In the genomic region with DNA sequence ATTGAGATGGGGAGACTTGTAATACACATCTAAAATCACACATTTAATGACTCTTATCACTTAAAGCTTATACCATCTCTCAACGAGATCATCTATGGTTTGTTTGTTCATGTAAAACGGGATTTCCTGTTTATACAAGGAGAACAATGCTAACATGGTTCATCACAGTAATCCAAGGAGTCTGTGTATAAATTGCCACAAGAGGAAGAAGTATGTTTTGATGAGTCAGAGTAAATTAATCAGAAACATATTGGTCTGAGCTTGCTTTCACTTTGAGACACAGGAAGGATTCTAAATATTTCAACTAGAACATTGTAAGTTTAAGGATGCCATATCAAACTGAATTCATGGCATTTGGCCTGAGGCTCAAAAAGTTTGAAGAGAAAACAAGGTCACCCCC, we compare ENCODE assay signal across 11 cellular contexts.
DNase-seq lines count a peak whose midpoint lies in the region; ATAC-seq, FAIRE-seq and TF ChIP-seq lines count a peak whose summit lies in the region.
"Had no signal": no experiment of that assay in that cellular context is flagged by ENCODE, and none has a peak within 500 bp of the region (broad histone marks: within the 10 kb centered on the region; RNA-seq: fewer than 3 reads in every experiment).

No MANE protein-coding gene starts in this region.

- no peak for FAIRE-seq in HTR-8/SVneo (lab: Jason Lieb, UNC)

- DNase-seq in COLO829 (ENCODE audit: low spot score) (peak; percentile 53), LHCN-M2 (ENCODE audit: low read depth) (peak; percentile 0), astrocyte of the cerebellum (ENCODE audit: low read depth) (peak; percentile 38), glomerular visceral epithelial cell (ENCODE audit: extremely low spot score) (peak; percentile 11), NCI-H1694 (lab: John Stamatoyannopoulos, UW) (no peak), HTR-8/SVneo (ENCODE audit: insufficient read length, low spot score) (no peak), cortex of kidney (lab: John Stamatoyannopoulos, UW) (no peak)
- DNase-seq: naive B cell, NCI-H187 treated with DMSO at 0.1 percent for 48 hours had no signal

- in situ Hi-C loops in astrocyte of the cerebellum (cut with HindIII; ENCODE audit: low sequenced_read_pairs) = no loop called here

- H3K4me3 ChIP-seq in astrocyte of the cerebellum (ENCODE audit: low read depth, low read length) = no peak overlapping the region

- no peak for TF ChIP-seq CTCF in astrocyte of the cerebellum (IDR thresholded peaks at IDR 0.05; ENCODE audit: low read depth, low read length, missing control alignments)

- no peak for ATAC-seq in GM21825 (IDR thresholded peaks at IDR 0.05; ENCODE audit: unreplicated experiment)
- ATAC-seq: Panc1 had no signal

Comparison
In these comparisons a context has a peak if more than half of its experiments do, and no peak if none do; other contexts are left out.
1. DNase-seq: peak in COLO829 (single experiment), LHCN-M2 (single experiment), astrocyte of the cerebellum (single experiment) and glomerular visceral epithelial cell (single experiment); none in NCI-H1694 (single experiment), HTR-8/SVneo (single experiment) and cortex of kidney (single experiment).